12 cellular contexts compared by ENCODE assay signal in genomic region chr16:85449195-85449884, GRCh38.
DNase-seq lines count a peak whose midpoint lies in the region; ATAC-seq, FAIRE-seq and TF ChIP-seq lines count a peak whose summit lies in the region.
"Had no signal": no experiment of that assay in that cellular context is flagged by ENCODE, and none has a peak within 500 bp of the region (broad histone marks: within the 10 kb centered on the region; RNA-seq: fewer than 3 reads in every experiment).

No MANE protein-coding gene starts in this region.

- in situ Hi-C loops in GM12878 (cut with MboI): loop anchor here (25.0 kb wide), 1 partner anchor 163 kb away; the partner anchor contains the start of gene GSE1

- H3K79me2 ChIP-seq in GM12878 (ENCODE audit: control insufficient read depth, insufficient read depth, low read length): no peaks in the 10 kb centered on the region

- intact Hi-C loops in GM12878 (cut with micrococcal nuclease; ENCODE audit: unreplicated experiment): loop anchor here (10.0 kb wide), 1 partner anchor 105 kb away; no protein-coding TSS in a partner anchor

- no peaks in the 10 kb centered on the region for H3K27me3 Mint-ChIP-seq in CD4-positive, CD25-positive, alpha-beta regulatory T cell
- no peaks in the 10 kb centered on the region for H3K27me3 Mint-ChIP-seq in naive thymus-derived CD8-positive, alpha-beta T cell

- peaks cover 20% of the 10 kb centered on the region for H3K4me1 ChIP-seq in CD4-positive, CD25-positive, alpha-beta regulatory T cell (ENCODE audit: control insufficient read depth, insufficient read depth, low read length, poor library complexity, severe bottlenecking)
- peaks cover 26% of the 10 kb centered on the region for H3K4me1 ChIP-seq in GM12878 (ENCODE audit: control insufficient read depth, insufficient read depth, low read length)
- H3K4me1 ChIP-seq in gastroesophageal sphincter: peaks cover 0 to 32% (median 0%) of the 10 kb centered on the region in 3 donors

- TF ChIP-seq CTCF in GM12878 (IDR thresholded peaks at IDR 0.05 in 2 of 3, conservative IDR thresholded peaks at IDR 0.05 in 1 of 3; ENCODE audit: control insufficient read depth in 2 of 3, extremely low read depth in 1 of 3, insufficient read depth in 1 of 3, low read depth in 3 of 3, low read length in 3 of 3) (no peak), gastroesophageal sphincter (IDR thresholded peaks at IDR 0.05) (no peak)

- no peaks in the 10 kb centered on the region for H3K9me3 ChIP-seq in CD4-positive, CD25-positive, alpha-beta regulatory T cell (ENCODE audit: control insufficient read depth in 2 of 2, low read length in 2 of 2)
- no peaks in the 10 kb centered on the region for H3K9me3 ChIP-seq in GM12878 (replicated peaks; ENCODE audit: control insufficient read depth, insufficient read depth, low read length)
- no peaks in the 10 kb centered on the region for H3K9me3 ChIP-seq in gastroesophageal sphincter

- H3K27ac ChIP-seq in CD4-positive, CD25-positive, alpha-beta regulatory T cell (ENCODE audit: insufficient read depth, low read length, poor library complexity, severe bottlenecking): no peak overlapping the region
- H3K27ac ChIP-seq in GM12878 (ENCODE audit: control insufficient read depth, insufficient read depth): no peak overlapping the region
- H3K27ac ChIP-seq in gastroesophageal sphincter: no peak overlapping the region
- H3K27ac ChIP-seq: HL-60 had no signal

- no peak overlapping the region for H3K4me2 ChIP-seq in GM12878 (ENCODE audit: control insufficient read depth, insufficient read depth)

- H3K4me3 Mint-ChIP-seq in CD4-positive, CD25-positive, alpha-beta regulatory T cell: peak overlapping the region in 1 of 4 donors; percentile 65
- peak overlapping the region in 9 of 10 donors; percentile 73 to 86 (median 81) for H3K4me3 Mint-ChIP-seq in naive thymus-derived CD8-positive, alpha-beta T cell

- peak overlapping the region in 2 of 3 donors; percentile 82 to 86 for H3K27ac Mint-ChIP-seq in CD4-positive, CD25-positive, alpha-beta regulatory T cell
- peak overlapping the region; percentile 86 to 98 (median 96) for H3K27ac Mint-ChIP-seq in naive thymus-derived CD8-positive, alpha-beta T cell
- H3K27ac Mint-ChIP-seq: stimulated activated naive B cell treated with anti-CD40 and anti-IgM and Interleukin-4, amounts not matched to agents 10 μg/mL and 1 μg/mL and 100 μg/mL, for 72 hours had no signal

- no peak for DNase-seq in CD4-positive, CD25-positive, alpha-beta regulatory T cell
- DNase-seq in Jurkat, Clone E6-1 (ENCODE audit: low read depth, low spot score): peak; percentile 83
- DNase-seq in GM12878 (ENCODE audit: low read depth, low spot score) (no peak), urothelium cell line (ENCODE audit: low spot score) (no peak), EL (no peak), NCI-H526 (lab: John Stamatoyannopoulos, UW) (no peak)
- DNase-seq in naive thymus-derived CD8-positive, alpha-beta T cell: no peak
- DNase-seq: kidney glomerular epithelial cell; NCI-H1048; stimulated activated naive B cell treated with anti-CD40 and anti-IgM and Interleukin-4, amounts not matched to agents 10 μg/mL and 1 μg/mL and 100 μg/mL, for 72 hours had no signal

- TF ChIP-seq POLR2A in GM12878 (IDR thresholded peaks at IDR 0.05; ENCODE audit: low read depth, low read length): no peak
- no peak for TF ChIP-seq POLR2A in gastroesophageal sphincter (IDR thresholded peaks at IDR 0.05)

- H3K9me3 Mint-ChIP-seq in CD4-positive, CD25-positive, alpha-beta regulatory T cell: no peaks in the 10 kb centered on the region
- H3K9me3 Mint-ChIP-seq in naive thymus-derived CD8-positive, alpha-beta T cell: no peaks in the 10 kb centered on the region
- H3K9me3 Mint-ChIP-seq: stimulated activated naive B cell treated with anti-CD40 and anti-IgM and Interleukin-4, amounts not matched to agents 10 μg/mL and 1 μg/mL and 100 μg/mL, for 72 hours had no signal

- BruUV-seq in GM12878 (replicated peaks; lab: Mats Ljungman, UMichigan): no TSS peak

- TF ChIP-seq RAD21 in GM12878 (IDR thresholded peaks at IDR 0.05; ENCODE audit: insufficient read depth, low read depth, low read length): no peak

- no peaks in the 10 kb centered on the region for H4K20me1 ChIP-seq in GM12878 (ENCODE audit: control insufficient read depth, insufficient read depth)

- no peak for FAIRE-seq in GM12878 (lab: Jason Lieb, UNC)
- FAIRE-seq in urothelium cell line (lab: Jason Lieb, UNC): no peak

- no peak overlapping the region for H3K4me3 ChIP-seq in CD4-positive, CD25-positive, alpha-beta regulatory T cell (ENCODE audit: low read depth, low read length)
- peak overlapping the region; percentile 42 for H3K4me3 ChIP-seq in Jurkat, Clone E6-1 (ENCODE audit: low read length)
- no peak overlapping the region for H3K4me3 ChIP-seq in GM12878
- H3K4me3 ChIP-seq in gastroesophageal sphincter: no peak overlapping the region

- H3K4me1 Mint-ChIP-seq in CD4-positive, CD25-positive, alpha-beta regulatory T cell: peaks cover 0 to 40% (median 5%) of the 10 kb centered on the region in 4 donors
- H3K4me1 Mint-ChIP-seq in naive thymus-derived CD8-positive, alpha-beta T cell: peaks cover 28 to 77% (median 68%) of the 10 kb centered on the region in 4 donors

- ATAC-seq in CD4-positive, CD25-positive, alpha-beta regulatory T cell (ENCODE audit: low read depth in 2 of 2): no peak
- ATAC-seq in GM12878 (no peak), gastroesophageal sphincter (no peak)
- ATAC-seq in naive thymus-derived CD8-positive, alpha-beta T cell: peak; percentile 38 to 53

- CTCF ChIA-PET in GM12878 (lab: Yijun Ruan, JAX): interaction anchor here (0.6 to 1.3 kb wide), 5 partner anchors 28 to 268 kb away, joined by 3 read pairs; no protein-coding TSS in a partner anchor

- H2AFZ ChIP-seq in GM12878 (ENCODE audit: control insufficient read depth, low read depth, low read length): no peak overlapping the region

- TF ChIP-seq EP300 in GM12878 (IDR thresholded peaks at IDR 0.05; ENCODE audit: borderline replicate concordance in 1 of 2, control insufficient read depth in 1 of 2, low read depth in 2 of 2, low read length in 2 of 2): no peak
- no peak for TF ChIP-seq EP300 in gastroesophageal sphincter (IDR thresholded peaks at IDR 0.05)

- WGBS in GM12878 (ENCODE audit: insufficient coverage, insufficient replicate concordance, low lambda C conversion rate, missing lambda C conversion rate): 51% methylated on average over 20 of the region's 20 CpGs
- 76 to 92% methylated on average over 5 to 6 of the region's 20 CpGs for WGBS in gastroesophageal sphincter (ENCODE audit: low coverage in 1 of 2), 2 donors

- no peak overlapping the region for H3K9ac ChIP-seq in GM12878 (ENCODE audit: control insufficient read depth, insufficient read depth, low read length)

- SMC1A ChIA-PET in GM12878 (lab: Charles Lee; ENCODE audit: uncharacterized antibody, unreplicated experiment): no interaction called here

- RAD21 ChIA-PET in GM12878 (lab: Charles Lee; ENCODE audit: unreplicated experiment): interaction anchor here (2.0 kb wide), 1 partner anchor 161 kb away, joined by 9 read pairs; no protein-coding TSS in a partner anchor

- POLR2A ChIA-PET in GM12878 (lab: Charles Lee): no interaction called here
- POLR2A ChIA-PET in naive thymus-derived CD8-positive, alpha-beta T cell (lab: Charles Lee): interaction anchor here (0.8 to 6.5 kb wide), 12 partner anchors 12 to 164 kb away, joined by 3 to 87 read pairs (median 6); partner anchors contain the start of gene GSE1

- no peaks in the 10 kb centered on the region for H3K36me3 ChIP-seq in CD4-positive, CD25-positive, alpha-beta regulatory T cell (ENCODE audit: control insufficient read depth, insufficient read depth, low read length)
- H3K36me3 ChIP-seq in GM12878 (ENCODE audit: control insufficient read depth in 2 of 2, insufficient read depth in 2 of 2, low read length in 1 of 2): no peaks in the 10 kb centered on the region
- no peaks in the 10 kb centered on the region for H3K36me3 ChIP-seq in gastroesophageal sphincter

- H3K27me3 ChIP-seq in CD4-positive, CD25-positive, alpha-beta regulatory T cell (ENCODE audit: control insufficient read depth, insufficient read depth, low read length): no peaks in the 10 kb centered on the region
- no peaks in the 10 kb centered on the region; a peak in 1 of 4 replicates for H3K27me3 ChIP-seq in GM12878 (replicated peaks in 1 of 2; ENCODE audit: control insufficient read depth in 2 of 2, insufficient read depth in 2 of 2, low read length in 1 of 2)
- no peaks in the 10 kb centered on the region for H3K27me3 ChIP-seq in gastroesophageal sphincter

- no peaks in the 10 kb centered on the region for H3K36me3 Mint-ChIP-seq in CD4-positive, CD25-positive, alpha-beta regulatory T cell
- no peaks in the 10 kb centered on the region for H3K36me3 Mint-ChIP-seq in naive thymus-derived CD8-positive, alpha-beta T cell
- H3K36me3 Mint-ChIP-seq: stimulated activated naive B cell treated with anti-CD40 and anti-IgM and Interleukin-4, amounts not matched to agents 10 μg/mL and 1 μg/mL and 100 μg/mL, for 72 hours had no signal

TF ChIP-seq in GM12878, 131 proteins besides CTCF, POLR2A, EP300 and RAD21:
- no peak for TF ChIP-seq NFYA (IDR thresholded peaks at IDR 0.05; ENCODE audit: borderline replicate concordance, low read depth, low read length)
- TF ChIP-seq SMARCA5 (IDR thresholded peaks at IDR 0.05): 0 out of 2 replicates have a peak, but pooled peaks have one; percentile 46
- TF ChIP-seq ASH2L (IDR thresholded peaks at IDR 0.05; ENCODE audit: borderline replicate concordance, low read depth): no peak
- TF ChIP-seq ZBTB11 (CRISPR knock-in tag; IDR thresholded peaks at IDR 0.05): no peak
TF ChIP-seq in GM12878: peak in this region for 1.

Comparison
In these comparisons a context has a peak if more than half of its experiments do, and no peak if none do; other contexts are left out.
1. ATAC-seq: peak in naive thymus-derived CD8-positive, alpha-beta T cell (2 of 2); none in CD4-positive, CD25-positive, alpha-beta regulatory T cell (0 of 2), GM12878 (single experiment) and gastroesophageal sphincter (single experiment).